8 cellular contexts compared by ENCODE assay signal in genomic region chr19:40443930-40444180, GRCh38. TPM values are rescaled to one million over a fixed set of nuclear protein-coding genes. Genes with fewer than 3 reads are reported as not detected.
A peak's percentile ranks its signal among the peaks of the same experiment; 100 is the strongest.
DNase-seq lines count a peak whose midpoint lies in the region; ATAC-seq and TF ChIP-seq lines count a peak whose summit lies in the region.

No MANE protein-coding gene starts in this region.

- no peaks in the 10 kb centered on the region for H3K9me3 ChIP-seq in CD4-positive, CD25-positive, alpha-beta regulatory T cell (ENCODE audit: control insufficient read depth in 2 of 2, low read length in 2 of 2)

- no peaks in the 10 kb centered on the region for H3K9me3 Mint-ChIP-seq in CD4-positive, CD25-positive, alpha-beta regulatory T cell
- H3K9me3 Mint-ChIP-seq in WTC11: no peaks in the 10 kb centered on the region

- H3K27me3 Mint-ChIP-seq in CD4-positive, CD25-positive, alpha-beta regulatory T cell: peaks cover 6% of the 10 kb centered on the region
- no peaks in the 10 kb centered on the region for H3K27me3 Mint-ChIP-seq in WTC11 (ENCODE audit: low read depth)

- DNase-seq in CD4-positive, CD25-positive, alpha-beta regulatory T cell: no peak
- DNase-seq in WTC11 (ENCODE audit: low spot score) (no peak), germinal center (ENCODE audit: low spot score) (peak; percentile 61), retinal pigment epithelial cell (ENCODE audit: low read depth) (no peak), ureter (ENCODE audit: low spot score) (no peak), middle frontal gyrus (ENCODE audit: extremely low spot score, low spot score) (no peak), nucleus accumbens (lab: John Stamatoyannopoulos, UW) (no peak)

- peak overlapping the region; percentile 77 for H3K27ac ChIP-seq in CD4-positive, CD25-positive, alpha-beta regulatory T cell (ENCODE audit: insufficient read depth, low read length, poor library complexity, severe bottlenecking)

- CTCF ChIA-PET in WTC11 (lab: Charles Lee): interaction anchor here (1.0 to 2.5 kb wide), 9 partner anchors 10 to 139 kb away, joined by 3 to 46 read pairs (median 6); partner anchors contain the start of genes BLVRB and PRX

- peak overlapping the region; percentile 93 to 97 (median 96) for H3K27ac Mint-ChIP-seq in CD4-positive, CD25-positive, alpha-beta regulatory T cell
- peak overlapping the region; percentile 99 for H3K27ac Mint-ChIP-seq in WTC11

- TF ChIP-seq CTCF in WTC11 (IDR thresholded peaks at IDR 0.05): no peak
- no peak for TF ChIP-seq CTCF in retinal pigment epithelial cell (conservative IDR thresholded peaks at IDR 0.05; ENCODE audit: low read depth, low read length)

- H3K27me3 ChIP-seq in CD4-positive, CD25-positive, alpha-beta regulatory T cell (ENCODE audit: control insufficient read depth, insufficient read depth, low read length): no peaks in the 10 kb centered on the region

- peak; percentile 0 to 1 for ATAC-seq in CD4-positive, CD25-positive, alpha-beta regulatory T cell (ENCODE audit: low read depth in 2 of 2)
- ATAC-seq in HG02623 (IDR thresholded peaks at IDR 0.05; ENCODE audit: unreplicated experiment): peak; percentile 1
- peak; percentile 4 for ATAC-seq in WTC11

- peaks cover 6% of the 10 kb centered on the region for H3K36me3 Mint-ChIP-seq in CD4-positive, CD25-positive, alpha-beta regulatory T cell
- peaks cover 19% of the 10 kb centered on the region for H3K36me3 Mint-ChIP-seq in WTC11

- H3K4me3 Mint-ChIP-seq in CD4-positive, CD25-positive, alpha-beta regulatory T cell: peak overlapping the region; percentile 97 to 100 (median 98)
- H3K4me3 Mint-ChIP-seq in WTC11: peak overlapping the region; percentile 94

- peaks cover 9 to 24% (median 18%) of the 10 kb centered on the region in 4 donors for H3K4me1 Mint-ChIP-seq in CD4-positive, CD25-positive, alpha-beta regulatory T cell
- peaks cover 29% of the 10 kb centered on the region for H3K4me1 Mint-ChIP-seq in WTC11

- H3K4me3 ChIP-seq in CD4-positive, CD25-positive, alpha-beta regulatory T cell (ENCODE audit: low read depth, low read length): peak overlapping the region; percentile 99
- peak overlapping the region; percentile 99 for H3K4me3 ChIP-seq in retinal pigment epithelial cell (ENCODE audit: low read length)

- H3K36me3 ChIP-seq in CD4-positive, CD25-positive, alpha-beta regulatory T cell (ENCODE audit: control insufficient read depth, insufficient read depth, low read length): peaks cover 14% of the 10 kb centered on the region

- POLR2A ChIA-PET in WTC11 (lab: Charles Lee): interaction anchor here (0.5 to 3.9 kb wide), 11 partner anchors 14 to 334 kb away, joined by 3 to 32 read pairs (median 6); partner anchors contain the start of genes C19orf47, PLD3 and SERTAD1

- H3K4me1 ChIP-seq in CD4-positive, CD25-positive, alpha-beta regulatory T cell (ENCODE audit: control insufficient read depth, insufficient read depth, low read length, poor library complexity, severe bottlenecking): peaks cover 5% of the 10 kb centered on the region

TF ChIP-seq in WTC11, 78 proteins besides CTCF, POLR2A, EP300 and RAD21:
- TF ChIP-seq ATF2 (CRISPR knock-in tag; IDR thresholded peaks at IDR 0.05; ENCODE audit: borderline replicate concordance, low read depth): no peak
- TF ChIP-seq TP53 (CRISPR knock-in tag; IDR thresholded peaks at IDR 0.05): no peak
- no peak for TF ChIP-seq ZNF416 (CRISPR knock-in tag; IDR thresholded peaks at IDR 0.05)
- no peak for TF ChIP-seq CDX4 (CRISPR knock-in tag; IDR thresholded peaks at IDR 0.05; ENCODE audit: borderline replicate concordance)
- no peak for TF ChIP-seq NR2C2 (CRISPR knock-in tag; IDR thresholded peaks at IDR 0.05)
- no peak for TF ChIP-seq IRF2 (CRISPR knock-in tag; IDR thresholded peaks at IDR 0.05; ENCODE audit: borderline replicate concordance, low read depth)
- TF ChIP-seq RORB (CRISPR knock-in tag; IDR thresholded peaks at IDR 0.05): no peak

RNA-seq across cellular contexts. Expression of gene SERTAD3, which starts 0.3 kb away (rescaled TPM):
- 19.5 TPM for total RNA-seq in CD4-positive, CD25-positive, alpha-beta regulatory T cell
- polyA plus RNA-seq in CD4-positive, CD25-positive, alpha-beta regulatory T cell: 1 to 10 TPM; 3.1 to 7.6 (median 6.3) TPM
- total RNA-seq in WTC11 (2021) (31.9 to 34.6 TPM (median 33.6 TPM) in 3 replicates), ureter (34.3 TPM)

RNA-seq across cellular contexts. Expression of gene SERTAD1, which starts 18.1 kb away (rescaled TPM):
- 17.0 TPM for total RNA-seq in CD4-positive, CD25-positive, alpha-beta regulatory T cell
- polyA plus RNA-seq in CD4-positive, CD25-positive, alpha-beta regulatory T cell: 1 to 10 TPM; 5.5 to 8.5 (median 5.9) TPM
- total RNA-seq in WTC11 (2021) (6.8 to 8.6 TPM (median 7.4 TPM) in 3 replicates), ureter (8.9 TPM)

RNA-seq across cellular contexts. Expression of gene BLVRB, which starts 21.7 kb away (rescaled TPM):
- total RNA-seq in CD4-positive, CD25-positive, alpha-beta regulatory T cell: 6.2 TPM
- polyA plus RNA-seq in CD4-positive, CD25-positive, alpha-beta regulatory T cell: 10 to 100 TPM; 19.1 to 48.6 (median 24.1) TPM
- 35.1 to 38.5 TPM (median 37.1 TPM) in 3 replicates for total RNA-seq in WTC11 (2021)
- total RNA-seq in ureter: 62.6 TPM

RNA-seq across cellular contexts. Expression of gene SPTBN4, which starts 22.9 kb away (rescaled TPM):
- total RNA-seq in CD4-positive, CD25-positive, alpha-beta regulatory T cell: not detected
- polyA plus RNA-seq in CD4-positive, CD25-positive, alpha-beta regulatory T cell: not detected
- total RNA-seq in WTC11 (2021): 2.8 to 5.7 TPM (median 3.9 TPM) in 3 replicates
- total RNA-seq in ureter: 2.6 TPM

RNA-seq across cellular contexts. Expression of gene PRX, which starts 30.7 kb away (rescaled TPM):
- 1.3 TPM for total RNA-seq in CD4-positive, CD25-positive, alpha-beta regulatory T cell
- under 1 TPM in 3 of 4 donors, not detected in 1; 0.08 to 0.55 (median 0.22) TPM for polyA plus RNA-seq in CD4-positive, CD25-positive, alpha-beta regulatory T cell
- total RNA-seq in WTC11 (2021): 8.2 to 8.4 TPM (median 8.3 TPM) in 3 replicates
- 3.2 TPM for total RNA-seq in ureter
